Comparison of ENCODE assay signal across 9 cellular contexts in the genomic region with DNA sequence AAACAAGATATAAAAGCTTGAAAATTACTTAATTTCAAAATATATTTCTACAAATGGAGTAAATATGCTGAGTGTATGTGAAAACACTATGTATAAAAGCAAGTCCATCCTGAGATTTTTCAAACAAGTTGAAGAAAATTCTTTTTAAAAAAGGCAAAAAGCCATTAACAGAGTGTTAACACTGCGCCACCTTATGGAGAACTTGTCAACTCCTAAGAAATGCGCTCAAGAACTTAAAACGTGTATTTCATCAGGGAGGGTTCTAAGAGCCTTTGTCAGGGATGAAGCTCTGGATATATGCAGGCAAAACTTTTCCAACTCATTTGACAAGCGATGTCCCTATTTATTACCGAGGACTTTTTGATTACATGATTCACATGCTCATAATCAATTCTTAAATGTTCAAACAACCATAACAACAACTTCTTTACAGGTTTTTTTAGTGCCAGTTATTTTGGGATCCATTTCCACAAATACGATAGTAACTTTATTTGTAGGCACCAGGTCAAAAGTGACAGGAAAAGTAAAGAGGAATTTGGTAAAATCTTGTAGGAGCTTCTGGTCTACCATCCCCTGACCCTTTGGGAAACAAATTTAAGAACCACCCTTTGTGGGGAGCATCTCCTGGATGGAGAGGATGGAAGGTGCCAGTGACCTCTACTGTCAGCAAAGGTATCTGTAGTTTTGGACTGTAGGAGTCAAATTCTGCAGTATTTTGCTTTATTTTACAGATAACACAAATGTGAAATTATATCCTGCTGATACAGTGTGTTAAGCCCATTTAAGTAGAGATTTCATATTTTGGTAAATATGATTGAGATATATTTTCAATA. TPM values are rescaled to one million over a fixed set of nuclear protein-coding genes. Genes with fewer than 3 reads are reported as not detected.
DNase-seq lines count a peak whose midpoint lies in the region; ATAC-seq and TF ChIP-seq lines count a peak whose summit lies in the region.
"Had no signal": no experiment of that assay in that cellular context is flagged by ENCODE, and none has a peak within 500 bp of the region (broad histone marks: within the 10 kb centered on the region; RNA-seq: fewer than 3 reads in every experiment).

No MANE protein-coding gene starts in this region.

- no peaks in the 10 kb centered on the region for H4K20me1 ChIP-seq in OCI-LY7 (ENCODE audit: insufficient read depth, low read length)

- POLR2A ChIA-PET in OCI-LY7 (lab: Charles Lee) = no interaction called here

- TF ChIP-seq POLR2A in tibial nerve (IDR thresholded peaks at IDR 0.05) = no peak

- CTCF ChIA-PET in OCI-LY7 (lab: Charles Lee; ENCODE audit: unreplicated experiment) = interaction anchor here (0.6 to 1.6 kb wide), 2 partner anchors 13 to 754 kb away, joined by 3 to 4 read pairs; no protein-coding TSS in a partner anchor

- WGBS in tibial nerve, 2 donors = 16 to 19% methylated on average over 6 of the region's 6 CpGs

- H3K36me3 Mint-ChIP-seq in activated T-helper 17 cell treated with anti-CD3 and anti-CD28 coated beads, Interleukin-2, amount 50 U/mL, for 72 hours (ENCODE audit: low read depth) = no peaks in the 10 kb centered on the region
- H3K36me3 Mint-ChIP-seq: IgD-negative memory B cell had no signal

- no peaks in the 10 kb centered on the region for H3K4me1 Mint-ChIP-seq in activated T-helper 17 cell treated with anti-CD3 and anti-CD28 coated beads, Interleukin-2, amount 50 U/mL, for 72 hours
- H3K4me1 Mint-ChIP-seq: IgD-negative memory B cell had no signal

- no peak overlapping the region for H3K4me3 Mint-ChIP-seq in activated T-helper 17 cell treated with anti-CD3 and anti-CD28 coated beads, Interleukin-2, amount 50 U/mL, for 72 hours
- H3K4me3 Mint-ChIP-seq: IgD-negative memory B cell had no signal

- H3K9me3 Mint-ChIP-seq in activated T-helper 17 cell treated with anti-CD3 and anti-CD28 coated beads, Interleukin-2, amount 50 U/mL, for 72 hours = no peaks in the 10 kb centered on the region
- H3K9me3 Mint-ChIP-seq: IgD-negative memory B cell had no signal

- no TSS peak for BruUV-seq in OCI-LY7 (replicated peaks; lab: Mats Ljungman, UMichigan)

- H3K9me2 ChIP-seq in OCI-LY7 (ENCODE audit: insufficient read depth, low read length) = no peaks in the 10 kb centered on the region

- H3K27ac ChIP-seq in C4-2B = no peak overlapping the region
- no peak overlapping the region for H3K27ac ChIP-seq in OCI-LY7 (ENCODE audit: low read depth, low read length, poor library complexity, severe bottlenecking)
- no peak overlapping the region for H3K27ac ChIP-seq in tibial nerve

- H3K4me3 ChIP-seq in OCI-LY7 (ENCODE audit: low read depth, low read length, poor library complexity, severe bottlenecking) = no peak overlapping the region
- H3K4me3 ChIP-seq in fibroblast of pulmonary artery (replicated peaks; ENCODE audit: low read depth, low read length) = no peak overlapping the region
- H3K4me3 ChIP-seq in tibial nerve = no peak overlapping the region

- H3K27ac Mint-ChIP-seq in activated T-helper 17 cell treated with anti-CD3 and anti-CD28 coated beads, Interleukin-2, amount 50 U/mL, for 72 hours = no peak overlapping the region
- H3K27ac Mint-ChIP-seq: IgD-negative memory B cell had no signal

- no peaks in the 10 kb centered on the region for H3K79me2 ChIP-seq in OCI-LY7 (ENCODE audit: insufficient read depth, low read depth, low read length)

- H3K9me3 ChIP-seq in OCI-LY7 (ENCODE audit: low read length) (no peaks in the 10 kb centered on the region), tibial nerve (no peaks in the 10 kb centered on the region)

- no peak for TF ChIP-seq EP300 in tibial nerve (IDR thresholded peaks at IDR 0.05)

- peak; percentile 80 for TF ChIP-seq CTCF in C4-2B (conservative IDR thresholded peaks at IDR 0.05)
- TF ChIP-seq CTCF in OCI-LY7 (conservative IDR thresholded peaks at IDR 0.05; ENCODE audit: low read length) = peak; percentile 80
- TF ChIP-seq CTCF in fibroblast of pulmonary artery (IDR thresholded peaks at IDR 0.05; ENCODE audit: low read length, missing control alignments) = peak; percentile 73
- peak in 3 of 5 experiments; percentile 22 to 42 (median 37) for TF ChIP-seq CTCF in tibial nerve (IDR thresholded peaks at IDR 0.05)

- H3K4me1 ChIP-seq in OCI-LY7 (ENCODE audit: insufficient read depth, low read length, poor library complexity, severe bottlenecking) (no peaks in the 10 kb centered on the region), tibial nerve (no peaks in the 10 kb centered on the region)

- ATAC-seq in GM21526 (IDR thresholded peaks at IDR 0.05; ENCODE audit: low FRiP score, unreplicated experiment) (peak; percentile 56), Right ventricle myocardium inferior (no peak)
- no peak for ATAC-seq in activated T-helper 17 cell treated with anti-CD3 and anti-CD28 coated beads, Interleukin-2, amount 50 U/mL, for 72 hours (replicated peaks)

- no peak overlapping the region for H2AFZ ChIP-seq in OCI-LY7 (ENCODE audit: low read length)

- H3K27me3 ChIP-seq in tibial nerve = no peaks in the 10 kb centered on the region

- no peaks in the 10 kb centered on the region for H3K36me3 ChIP-seq in OCI-LY7 (ENCODE audit: insufficient read depth, low read length)
- no peaks in the 10 kb centered on the region for H3K36me3 ChIP-seq in tibial nerve

- peaks cover 3% of the 10 kb centered on the region for H3K27me3 Mint-ChIP-seq in activated T-helper 17 cell treated with anti-CD3 and anti-CD28 coated beads, Interleukin-2, amount 50 U/mL, for 72 hours
- H3K27me3 Mint-ChIP-seq: IgD-negative memory B cell had no signal

- intact Hi-C loops in OCI-LY7 (cut with micrococcal nuclease; ENCODE audit: unreplicated experiment) (loop anchor here (2.0 to 10.0 kb wide), 2 partner anchors 146 to 306 kb away; no protein-coding TSS in a partner anchor), Right ventricle myocardium inferior (cut with DNase I) (no loop called here)

- peak; percentile 48 for DNase-seq in OCI-LY7 (ENCODE audit: low spot score)
- peak; percentile 72 for DNase-seq in fibroblast of pulmonary artery (ENCODE audit: low read depth)
- no peak for DNase-seq in tibial nerve (ENCODE audit: low spot score in 2 of 2)
- DNase-seq in DMS79 (lab: John Stamatoyannopoulos, UW) = no peak
- DNase-seq in Right ventricle myocardium inferior (ENCODE audit: missing footprints) = no peak

- H3K4me2 ChIP-seq in OCI-LY7 (ENCODE audit: low read length) = no peak overlapping the region

RNA-seq across cellular contexts. Expression of a gene that starts 23.2 kb away (rescaled TPM):
- total RNA-seq in OCI-LY7 (2014; rRNA removed; shearing (Covaris generic)) = not detected in 2 replicates
- total RNA-seq in OCI-LY7 (2022) (not detected in 2 replicates), tibial nerve (under 1 TPM in 1 of 4 donors, not detected in 3; 0.66 TPM), Right ventricle myocardium inferior (0.05 TPM)
- total RNA-seq in activated T-helper 17 cell treated with anti-CD3 and anti-CD28 coated beads, Interleukin-2, amount 50 U/mL, for 72 hours = not detected

Comparison
In these comparisons a context has a peak if more than half of its experiments do, and no peak if none do; other contexts are left out.
1. DNase-seq: peak in OCI-LY7 (single experiment) and fibroblast of pulmonary artery (single experiment); none in tibial nerve (0 of 2), DMS79 (single experiment) and Right ventricle myocardium inferior (single experiment).
2. Peak in every context shown above with its lines, with median percentiles within 50 percentile points of each other: CTCF ChIP-seq.